ENCODE assay signal across 22 cellular contexts in genomic region chr22:47055921-47056320, GRCh38.
"Had no signal": no experiment of that assay in that cellular context is flagged by ENCODE, and none has a peak within 500 bp of the region (broad histone marks: within the 10 kb centered on the region; RNA-seq: fewer than 3 reads in every experiment).

No MANE protein-coding gene starts in this region.

- H3K9me3 Mint-ChIP-seq: activated CD4-positive, alpha-beta memory T cell treated with anti-CD3 and anti-CD28 coated beads, Interleukin-2, amount 10 ng/mL, durations not matched to agents 7 days and 5 days; activated naive CD4-positive, alpha-beta T cell treated with anti-CD3 and anti-CD28 coated beads for 36 hours; activated naive CD8-positive, alpha-beta T cell treated with anti-CD3 and anti-CD28 coated beads, Interleukin-2, amount 50 U/mL, for 24 hours; activated T-cell treated with anti-CD3 and anti-CD28 coated beads, Interleukin-2, amount 50 U/mL, for 24 hours; central memory CD8-positive, alpha-beta T cell; naive B cell; T-helper 2 cell treated with Interferon-gamma antibody and Interleukin-4, amounts not matched to agents 5 μg/mL and 100 μg/mL, for 36 hours had no signal

- H3K27me3 Mint-ChIP-seq: activated CD4-positive, alpha-beta memory T cell treated with anti-CD3 and anti-CD28 coated beads, Interleukin-2, amount 10 ng/mL, durations not matched to agents 7 days and 5 days; activated naive CD8-positive, alpha-beta T cell treated with anti-CD3 and anti-CD28 coated beads, Interleukin-2, amount 50 U/mL, for 24 hours; activated T-cell treated with anti-CD3 and anti-CD28 coated beads, Interleukin-2, amount 50 U/mL, for 24 hours; central memory CD8-positive, alpha-beta T cell; naive B cell had no signal

- FAIRE-seq: frontal cortex, keratinocyte, TTC549 had no signal

- H3K27ac ChIP-seq: ascending aorta, left ventricle myocardium inferior, psoas muscle, tibial nerve, uterus had no signal

- H3K9me3 ChIP-seq: ascending aorta, left ventricle myocardium inferior, mucosa of descending colon, psoas muscle, tibial nerve, uterus had no signal

- H3K27ac Mint-ChIP-seq: activated CD4-positive, alpha-beta memory T cell treated with anti-CD3 and anti-CD28 coated beads, Interleukin-2, amount 10 ng/mL, durations not matched to agents 7 days and 5 days; activated naive CD4-positive, alpha-beta T cell treated with anti-CD3 and anti-CD28 coated beads for 36 hours; activated T-cell treated with anti-CD3 and anti-CD28 coated beads, Interleukin-2, amount 50 U/mL, for 24 hours; T-helper 2 cell treated with Interferon-gamma antibody and Interleukin-4, amounts not matched to agents 5 μg/mL and 100 μg/mL, for 36 hours had no signal

- DNase-seq: activated CD4-positive, alpha-beta memory T cell treated with anti-CD3 and anti-CD28 coated beads, Interleukin-2, amount 10 ng/mL, durations not matched to agents 7 days and 5 days; activated CD4-positive, alpha-beta T cell treated with anti-CD3 and anti-CD28 coated beads for 48 hours; activated CD4-positive, CD25-positive, alpha-beta regulatory T cell; activated naive CD4-positive, alpha-beta T cell treated with anti-CD3 and anti-CD28 coated beads for 36 hours; activated naive CD8-positive, alpha-beta T cell treated with anti-CD3 and anti-CD28 coated beads, Interleukin-2, amount 50 U/mL, for 24 hours; activated T-cell treated with anti-CD3 and anti-CD28 coated beads, Interleukin-2, amount 50 U/mL, for 24 hours; cortex of kidney; left ventricle myocardium inferior; mesenchymal stem cell; naive B cell; stimulated activated naive CD4-positive, alpha-beta T cell treated with Interleukin-2 at 50 U/mL for 16 hours; uterus had no signal

- H3K4me1 ChIP-seq: ascending aorta, left ventricle myocardium inferior, psoas muscle, uterus had no signal

- H3K4me3 Mint-ChIP-seq: activated CD4-positive, alpha-beta memory T cell treated with anti-CD3 and anti-CD28 coated beads, Interleukin-2, amount 10 ng/mL, durations not matched to agents 7 days and 5 days; activated naive CD4-positive, alpha-beta T cell treated with anti-CD3 and anti-CD28 coated beads for 36 hours; activated naive CD8-positive, alpha-beta T cell treated with anti-CD3 and anti-CD28 coated beads, Interleukin-2, amount 50 U/mL, for 24 hours; activated T-cell treated with anti-CD3 and anti-CD28 coated beads, Interleukin-2, amount 50 U/mL, for 24 hours; central memory CD8-positive, alpha-beta T cell; T-helper 2 cell treated with Interferon-gamma antibody and Interleukin-4, amounts not matched to agents 5 μg/mL and 100 μg/mL, for 36 hours had no signal

- H3K36me3 ChIP-seq: uterus had no signal

- ATAC-seq: activated naive CD8-positive, alpha-beta T cell treated with anti-CD3 and anti-CD28 coated beads, Interleukin-2, amount 50 U/mL, for 24 hours; mucosa of descending colon; psoas muscle; sciatic nerve had no signal

- H3K4me3 ChIP-seq: ascending aorta, left ventricle myocardium inferior, mucosa of descending colon, psoas muscle, tibial nerve, uterus had no signal

- H3K27me3 ChIP-seq: ascending aorta, tibial nerve, uterus had no signal
